In genomic region chr5:62316110-62316509, GRCh38 we compare ENCODE assay signal across 1 cellular context.
A peak's percentile ranks its signal among the peaks of the same experiment; 100 is the strongest.
TF ChIP-seq lines count a peak whose summit lies in the region.

No MANE protein-coding gene starts in this region.

TF ChIP-seq in GM12878, 131 proteins besides CTCF, POLR2A, EP300 and RAD21:
- TF ChIP-seq ATF7 (IDR thresholded peaks at IDR 0.05; ENCODE audit: low read depth) (peak; percentile 91), SP1 (IDR thresholded peaks at IDR 0.05; ENCODE audit: low read depth, low read length) (no peak)
